14 cellular contexts compared by ENCODE assay signal in the genomic region with DNA sequence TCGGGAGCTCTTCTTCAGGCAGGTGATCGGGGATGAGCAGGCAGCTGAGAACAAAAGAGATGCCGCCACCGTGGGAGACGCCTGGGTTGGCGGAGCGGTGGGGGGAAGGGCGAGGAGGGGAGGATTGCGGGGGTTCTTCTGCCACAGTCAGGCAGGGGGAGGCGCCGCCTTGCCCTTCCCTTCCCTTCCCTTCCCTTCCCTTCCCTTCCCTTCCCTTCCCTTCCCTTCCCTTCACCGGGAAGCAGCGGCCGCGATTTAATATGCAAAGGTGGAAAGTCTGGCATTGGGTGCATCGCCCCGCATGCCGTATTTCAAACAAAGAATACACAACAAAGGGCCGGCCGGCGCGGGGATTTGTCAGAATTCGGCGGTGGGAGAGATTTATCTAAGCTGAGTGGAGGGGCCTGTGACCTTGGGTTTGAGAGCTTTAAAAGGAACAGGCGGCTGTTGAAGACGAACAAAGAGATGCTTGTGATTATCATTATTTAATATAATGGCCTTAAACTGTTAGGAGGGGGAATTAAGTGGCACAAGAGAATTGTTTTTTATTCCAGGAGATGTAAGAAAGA.
DNase-seq lines count a peak whose midpoint lies in the region; ATAC-seq and TF ChIP-seq lines count a peak whose summit lies in the region.
"Had no signal": no experiment of that assay in that cellular context is flagged by ENCODE, and none has a peak within 500 bp of the region (broad histone marks: within the 10 kb centered on the region; RNA-seq: fewer than 3 reads in every experiment).

No MANE protein-coding gene starts in this region.

- H3K9me3 Mint-ChIP-seq in osteocyte (ENCODE audit: unreplicated experiment) (no peaks in the 10 kb centered on the region), immature natural killer cell (no peaks in the 10 kb centered on the region)

- H3K36me3 ChIP-seq in HAP-1 (replicated peaks) (no peaks in the 10 kb centered on the region), muscle layer of colon (ENCODE audit: insufficient read depth, low read length) (no peaks in the 10 kb centered on the region)

- no peak for ATAC-seq in GM21526 (IDR thresholded peaks at IDR 0.05; ENCODE audit: low FRiP score, unreplicated experiment)
- ATAC-seq: HCT116 had no signal

- in situ Hi-C loops in HAP-1 (cut with MboI; ENCODE audit: low sequenced_read_pairs): no loop called here

- H3K4me3 ChIP-seq in HAP-1: no peak overlapping the region
- H3K4me3 ChIP-seq in muscle layer of colon (ENCODE audit: low read depth in 1 of 2, low read length in 2 of 2): peak overlapping the region; percentile 14 to 36

- no peak overlapping the region for H3K9ac ChIP-seq in muscle layer of colon (ENCODE audit: low read length)

- H3K4me1 ChIP-seq in HAP-1 (peaks cover 7% of the 10 kb centered on the region), muscle layer of colon (ENCODE audit: insufficient read depth, low read length) (peaks cover 4% of the 10 kb centered on the region)

- no peak overlapping the region for H3K4me3 Mint-ChIP-seq in osteocyte (ENCODE audit: unreplicated experiment)
- no peak overlapping the region for H3K4me3 Mint-ChIP-seq in immature natural killer cell
- H3K4me3 Mint-ChIP-seq: IgD-negative memory B cell had no signal

- peaks cover 2% of the 10 kb centered on the region for H3K4me1 Mint-ChIP-seq in osteocyte (ENCODE audit: unreplicated experiment)
- peaks cover 0 to 5% of the 10 kb centered on the region in 2 donors for H3K4me1 Mint-ChIP-seq in immature natural killer cell

- no peak overlapping the region for H3K27ac Mint-ChIP-seq in osteocyte (ENCODE audit: unreplicated experiment)
- no peak overlapping the region for H3K27ac Mint-ChIP-seq in immature natural killer cell
- H3K27ac Mint-ChIP-seq: IgD-negative memory B cell had no signal

- no peak for TF ChIP-seq CTCF in osteocyte (IDR thresholded peaks at IDR 0.05)

- H3K9me3 ChIP-seq in HAP-1 (no peaks in the 10 kb centered on the region; the same call in 1 of the 2 replicates), muscle layer of colon (ENCODE audit: low read length) (no peaks in the 10 kb centered on the region)

- no peak overlapping the region for H3K27ac ChIP-seq in muscle layer of colon (ENCODE audit: low read depth, low read length)
- H3K27ac ChIP-seq: RWPE1, VCaP had no signal

- H3K27me3 ChIP-seq in HAP-1 (ENCODE audit: low read depth) (peaks cover 43% of the 10 kb centered on the region), muscle layer of colon (ENCODE audit: control insufficient read depth in 1 of 2, insufficient read depth in 2 of 2, low read length in 2 of 2) (peaks cover 0 to 16% of the 10 kb centered on the region in 2 donors)

- peak; percentile 37 for DNase-seq in COR-L47 (lab: John Stamatoyannopoulos, UW)
- DNase-seq in HAP-1 (ENCODE audit: low spot score in 2 of 2): peak; percentile 75 to 85
- DNase-seq in cerebellum (ENCODE audit: low spot score): peak; percentile 34
- no peak for DNase-seq in osteocyte (ENCODE audit: extremely low spot score, unreplicated experiment)
- no peak for DNase-seq in immature natural killer cell
- DNase-seq: left ventricle myocardium superior; stimulated activated CD4-positive, alpha-beta T cell treated with anti-CD3 and anti-CD28 coated beads, Interleukin-1b, Interleukin-23, amount 100 ng/mL, for 48 hours; stimulated activated naive CD4-positive, alpha-beta T cell had no signal

- no peaks in the 10 kb centered on the region for H3K36me3 Mint-ChIP-seq in osteocyte (ENCODE audit: unreplicated experiment)
- H3K36me3 Mint-ChIP-seq in immature natural killer cell: peaks cover 0 to 8% (median 0%) of the 10 kb centered on the region in 3 donors
- H3K36me3 Mint-ChIP-seq: IgD-negative memory B cell had no signal

- H3K27me3 Mint-ChIP-seq in osteocyte (ENCODE audit: unreplicated experiment): peaks cover 86% of the 10 kb centered on the region
- peaks cover 4 to 9% (median 5%) of the 10 kb centered on the region in 3 donors for H3K27me3 Mint-ChIP-seq in immature natural killer cell (ENCODE audit: low read depth in 3 of 3)

Comparison
In these comparisons a context has a peak if more than half of its experiments do, and no peak if none do; other contexts are left out.
1. DNase-seq: peak in COR-L47 (single experiment), HAP-1 (2 of 2) and cerebellum (single experiment); none in osteocyte (single experiment) and immature natural killer cell (0 of 3).